Comparison of ENCODE assay signal across 10 cellular contexts in the genomic region with DNA sequence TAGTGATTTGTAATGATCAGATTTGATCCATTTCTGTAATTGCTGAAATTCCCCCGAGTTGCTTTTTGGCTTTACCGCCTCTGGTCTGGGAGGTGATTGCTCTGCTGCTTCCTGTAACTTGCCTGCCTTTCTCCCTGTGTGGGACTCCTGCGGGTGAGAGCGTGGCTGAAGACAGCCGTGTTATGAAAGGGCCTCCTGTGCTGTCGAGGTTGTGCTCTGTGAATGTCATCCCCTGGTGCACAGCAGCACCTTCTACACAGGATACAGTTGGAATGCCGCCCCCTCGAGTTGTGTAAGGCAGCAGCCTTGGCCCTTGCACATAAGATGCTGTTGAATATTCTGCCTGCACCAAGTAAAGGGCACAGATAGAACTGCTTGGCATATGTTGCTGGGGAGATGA. TPM values are rescaled to one million over a fixed set of nuclear protein-coding genes. Genes with fewer than 3 reads are reported as not detected.
DNase-seq lines count a peak whose midpoint lies in the region; ATAC-seq and TF ChIP-seq lines count a peak whose summit lies in the region.
"Had no signal": no experiment of that assay in that cellular context is flagged by ENCODE, and none has a peak within 500 bp of the region (broad histone marks: within the 10 kb centered on the region; RNA-seq: fewer than 3 reads in every experiment).

No MANE protein-coding gene starts in this region.

- H3K9me3 Mint-ChIP-seq in activated T-cell treated with anti-CD3 and anti-CD28 coated beads, Interleukin-2, amount 50 U/mL, for 72 hours, result no peaks in the 10 kb centered on the region

- H3K4me3 Mint-ChIP-seq in activated T-cell treated with anti-CD3 and anti-CD28 coated beads, Interleukin-2, amount 50 U/mL, for 72 hours, result peak overlapping the region; percentile 67 to 72

- POLR2A ChIA-PET in A673 (lab: Charles Lee; ENCODE audit: low non-redundant PET), result no interaction called here

- H3K4me3 ChIP-seq in A673 (ENCODE audit: low read depth, low read length, poor library complexity, severe bottlenecking), result no peak overlapping the region

- no peaks in the 10 kb centered on the region for H3K9me3 ChIP-seq in A673 (ENCODE audit: low read depth, low read length, poor library complexity, severe bottlenecking)
- H3K9me3 ChIP-seq: Caco-2 had no signal

- H3K27ac ChIP-seq in A673 (ENCODE audit: low read depth, low read length, poor library complexity, severe bottlenecking), result no peak overlapping the region

- intact Hi-C loops in A673 (cut with micrococcal nuclease; ENCODE audit: unreplicated experiment), result no loop called here

- peaks cover 77% of the 10 kb centered on the region for H3K36me3 ChIP-seq in A673 (ENCODE audit: insufficient read depth, low read length, poor library complexity, severe bottlenecking)

- in situ Hi-C loops in KBM-7 (cut with MboI; ENCODE audit: low pct_unique_long_range_greater_than_20kb, low sequenced_read_pairs), result no loop called here

- peak overlapping the region; percentile 12 for H3K27ac Mint-ChIP-seq in activated T-cell treated with anti-CD3 and anti-CD28 coated beads, Interleukin-2, amount 50 U/mL, for 72 hours

- peak; percentile 21 for DNase-seq in A673 (ENCODE audit: low spot score)
- peak; percentile 53 for DNase-seq in KBM-7
- peak; percentile 21 to 34 for DNase-seq in activated T-cell treated with anti-CD3 and anti-CD28 coated beads, Interleukin-2, amount 50 U/mL, for 72 hours
- DNase-seq in iris pigment epithelial cell (ENCODE audit: low read depth), result peak; percentile 47
- DNase-seq in NCI-H524 treated with DMSO at 0.1 percent for 48 hours (lab: John Stamatoyannopoulos, UW), result no peak
- no peak for DNase-seq in HuH-7 (ENCODE audit: low spot score)
- no peak for DNase-seq in cortex of kidney (lab: John Stamatoyannopoulos, UW)
- DNase-seq: Caco-2, NCI-H526 had no signal

- TF ChIP-seq CTCF in A673 (conservative IDR thresholded peaks at IDR 0.05; ENCODE audit: low read depth, low read length), result no peak

- no peaks in the 10 kb centered on the region for H3K27me3 Mint-ChIP-seq in activated T-cell treated with anti-CD3 and anti-CD28 coated beads, Interleukin-2, amount 50 U/mL, for 72 hours (ENCODE audit: low read depth)

- peaks cover 46% of the 10 kb centered on the region for H3K4me1 ChIP-seq in A673 (ENCODE audit: insufficient read depth, low read length, poor library complexity, severe bottlenecking)
- H3K4me1 ChIP-seq: Caco-2 had no signal

- H3K4me1 Mint-ChIP-seq in activated T-cell treated with anti-CD3 and anti-CD28 coated beads, Interleukin-2, amount 50 U/mL, for 72 hours (ENCODE audit: low read depth), result peaks cover 93% of the 10 kb centered on the region

- peak; percentile 36 to 57 for ATAC-seq in activated T-cell treated with anti-CD3 and anti-CD28 coated beads, Interleukin-2, amount 50 U/mL, for 72 hours (replicated peaks in 1 of 2)
- no peak for ATAC-seq in GM21786 (IDR thresholded peaks at IDR 0.05; ENCODE audit: unreplicated experiment)

- BruUV-seq in A673 (replicated peaks; lab: Mats Ljungman, UMichigan), result no TSS peak

- H3K27me3 ChIP-seq in A673 (replicated peaks; ENCODE audit: insufficient read depth, low read depth, low read length, poor library complexity), result no peaks in the 10 kb centered on the region

- CTCF ChIA-PET in A673 (lab: Charles Lee), result no interaction called here

- H3K36me3 Mint-ChIP-seq in activated T-cell treated with anti-CD3 and anti-CD28 coated beads, Interleukin-2, amount 50 U/mL, for 72 hours (ENCODE audit: insufficient read depth in 2 of 2), result peaks cover 14 to 32% of the 10 kb centered on the region in 2 donors

RNA-seq across cellular contexts. Expression of a gene that starts 5.9 kb away (rescaled TPM):
- 373 and 380 TPM in 2 replicates for total RNA-seq in A673 (2021)
- total RNA-seq in activated T-cell treated with anti-CD3 and anti-CD28 coated beads, Interleukin-2, amount 50 U/mL, for 72 hours, result 100 to 1,000 TPM; 106 to 114 TPM

Comparison
In these comparisons a context has a peak if more than half of its experiments do, and no peak if none do; other contexts are left out.
1. DNase-seq: peak in A673 (single experiment), KBM-7 (single experiment), activated T-cell treated with anti-CD3 and anti-CD28 coated beads, Interleukin-2, amount 50 U/mL, for 72 hours (2 of 2) and iris pigment epithelial cell (single experiment); none in NCI-H524 treated with DMSO at 0.1 percent for 48 hours (single experiment), HuH-7 (single experiment) and cortex of kidney (single experiment).